15 cellular contexts compared by ENCODE assay signal in genomic region chr16:17105239-17105721, GRCh38.
DNase-seq lines count a peak whose midpoint lies in the region; ATAC-seq and TF ChIP-seq lines count a peak whose summit lies in the region.
"Had no signal": no experiment of that assay in that cellular context is flagged by ENCODE, and none has a peak within 500 bp of the region (broad histone marks: within the 10 kb centered on the region; RNA-seq: fewer than 3 reads in every experiment).

No MANE protein-coding gene starts in this region.

- no peak for DNase-seq in activated naive CD8-positive, alpha-beta T cell treated with anti-CD3 and anti-CD28 coated beads, Interleukin-2, amount 10 ng/mL, durations not matched to agents 7 days and 5 days
- DNase-seq in nephron progenitor cell (no peak), upper lobe of left lung (no peak), left colon (no peak)
- DNase-seq: esophagus squamous epithelium; heart left ventricle; NCI-H446 treated with DMSO at 0.1 percent for 48 hours; stimulated activated CD4-positive, alpha-beta T cell treated with anti-CD3 and anti-CD28 coated beads, Interleukin-12 subunit alpha, Interleukin-12 subunit beta, amount 100 ng/mL, for 4 hours had no signal

- peak overlapping the region; percentile 17 to 41 (median 28); a peak in 19 of 22 replicates for H3K4me2 ChIP-seq in BLaER1 treated with 17β-estradiol and CSF1 and Interleukin-3, amounts not matched to agents 10 nM and 100 nM

- no peaks in the 10 kb centered on the region for H3K27me3 Mint-ChIP-seq in activated naive CD8-positive, alpha-beta T cell treated with anti-CD3 and anti-CD28 coated beads, Interleukin-2, amount 10 ng/mL, durations not matched to agents 7 days and 5 days
- H3K27me3 Mint-ChIP-seq in nephron progenitor cell (ENCODE audit: low read depth, poor library complexity): peaks cover 7% of the 10 kb centered on the region

- H3K9ac ChIP-seq in BLaER1 treated with 17β-estradiol and CSF1 and Interleukin-3, amounts not matched to agents 10 nM and 100 nM: peak overlapping the region in 1 of 11 experiments; percentile 7; a peak in 1 of 22 replicates
- H3K9ac ChIP-seq in HUES64 (ENCODE audit: low read depth, low read length): no peak overlapping the region

- ATAC-seq in activated naive CD8-positive, alpha-beta T cell treated with anti-CD3 and anti-CD28 coated beads, Interleukin-2, amount 10 ng/mL, durations not matched to agents 7 days and 5 days (ENCODE audit: low read depth): peak; percentile 85
- ATAC-seq in upper lobe of left lung (ENCODE audit: low FRiP score in 2 of 2): no peak
- no peak for ATAC-seq in HG02678 (IDR thresholded peaks at IDR 0.05; ENCODE audit: unreplicated experiment)
- no peak for ATAC-seq in HG02840 (IDR thresholded peaks at IDR 0.05; ENCODE audit: low FRiP score, unreplicated experiment)
- no peak for ATAC-seq in left colon
- ATAC-seq: heart left ventricle had no signal

- H3K36me3 Mint-ChIP-seq in activated naive CD8-positive, alpha-beta T cell treated with anti-CD3 and anti-CD28 coated beads, Interleukin-2, amount 10 ng/mL, durations not matched to agents 7 days and 5 days: peaks cover 32% of the 10 kb centered on the region
- peaks cover 3% of the 10 kb centered on the region for H3K36me3 Mint-ChIP-seq in nephron progenitor cell (ENCODE audit: low read depth)

- peaks cover 0 to 20% (median 16%) of the 10 kb centered on the region in 10 experiments; a peak in 16 of 20 replicates for H3K4me1 ChIP-seq in BLaER1 treated with 17β-estradiol and CSF1 and Interleukin-3, amounts not matched to agents 10 nM and 100 nM
- H3K4me1 ChIP-seq in HUES64 (ENCODE audit: insufficient read depth, low read length) (peaks cover 18% of the 10 kb centered on the region), upper lobe of left lung (no peaks in the 10 kb centered on the region)
- H3K4me1 ChIP-seq: breast epithelium, esophagus squamous epithelium, heart left ventricle had no signal

- WGBS in HUES64: 74% methylated on average over 10 of the region's 10 CpGs
- WGBS in upper lobe of left lung, 2 donors: 65 to 74% methylated on average over 10 of the region's 10 CpGs

- no peak overlapping the region for H3K4me3 ChIP-seq in BLaER1 treated with 17β-estradiol and CSF1 and Interleukin-3, amounts not matched to agents 10 nM and 100 nM
- H3K4me3 ChIP-seq in HUES64 (ENCODE audit: low read length) (no peak overlapping the region), upper lobe of left lung (no peak overlapping the region)
- H3K4me3 ChIP-seq: breast epithelium, esophagus squamous epithelium, heart left ventricle, SJSA1 had no signal

- peaks cover 22% of the 10 kb centered on the region for H3K4me1 Mint-ChIP-seq in activated naive CD8-positive, alpha-beta T cell treated with anti-CD3 and anti-CD28 coated beads, Interleukin-2, amount 10 ng/mL, durations not matched to agents 7 days and 5 days
- peaks cover 27% of the 10 kb centered on the region for H3K4me1 Mint-ChIP-seq in nephron progenitor cell

- no peak overlapping the region for H3K27ac ChIP-seq in BLaER1 treated with 17β-estradiol and CSF1 and Interleukin-3, amounts not matched to agents 10 nM and 100 nM
- H3K27ac ChIP-seq in HUES64 (ENCODE audit: low read depth, low read length) (peak overlapping the region; percentile 14), upper lobe of left lung (no peak overlapping the region)
- H3K27ac ChIP-seq: breast epithelium, esophagus squamous epithelium, heart left ventricle, SJSA1 had no signal

- intact Hi-C loops in left colon (cut with DNase I, micrococcal nuclease): no loop called here

- no peak for TF ChIP-seq EP300 in upper lobe of left lung (IDR thresholded peaks at IDR 0.05)

- TF ChIP-seq CTCF in nephron progenitor cell (IDR thresholded peaks at IDR 0.05) (no peak), upper lobe of left lung (IDR thresholded peaks at IDR 0.05) (no peak)

- H3K36me3 ChIP-seq in BLaER1 treated with 17β-estradiol and CSF1 and Interleukin-3, amounts not matched to agents 10 nM and 100 nM: peaks cover 0 to 61% (median 41%) of the 10 kb centered on the region in 11 experiments; a peak in 18 of 22 replicates
- H3K36me3 ChIP-seq in HUES64 (ENCODE audit: insufficient read depth, low read length) (no peaks in the 10 kb centered on the region), upper lobe of left lung (no peaks in the 10 kb centered on the region)
- H3K36me3 ChIP-seq: breast epithelium, heart left ventricle, SJSA1 had no signal

- POLR2A ChIA-PET in activated naive CD8-positive, alpha-beta T cell treated with anti-CD3 and anti-CD28 coated beads, Interleukin-2, amount 10 ng/mL, durations not matched to agents 7 days and 5 days (lab: Charles Lee): interaction anchor here (0.7 kb wide), 1 partner anchor 12 kb away, joined by 3 read pairs; no protein-coding TSS in a partner anchor

- peaks cover 0 to 5% (median 0%) of the 10 kb centered on the region in 11 experiments; a peak in 3 of 22 replicates for H4K20me1 ChIP-seq in BLaER1 treated with 17β-estradiol and CSF1 and Interleukin-3, amounts not matched to agents 10 nM and 100 nM

- H3K4me3 Mint-ChIP-seq in activated naive CD8-positive, alpha-beta T cell treated with anti-CD3 and anti-CD28 coated beads, Interleukin-2, amount 10 ng/mL, durations not matched to agents 7 days and 5 days: peak overlapping the region; percentile 41
- no peak overlapping the region for H3K4me3 Mint-ChIP-seq in nephron progenitor cell

- TF ChIP-seq POLR2A in upper lobe of left lung (IDR thresholded peaks at IDR 0.05): no peak

- peaks cover 0 to 3% (median 0%) of the 10 kb centered on the region in 11 experiments; a peak in 1 of 22 replicates for H3K9me3 ChIP-seq in BLaER1 treated with 17β-estradiol and CSF1 and Interleukin-3, amounts not matched to agents 10 nM and 100 nM (replicated peaks in 1 of 11)
- H3K9me3 ChIP-seq in HUES64 (ENCODE audit: insufficient read depth, low read depth, low read length) (no peaks in the 10 kb centered on the region), upper lobe of left lung (no peaks in the 10 kb centered on the region)
- H3K9me3 ChIP-seq: breast epithelium, esophagus squamous epithelium, heart left ventricle, SJSA1 had no signal

- H3K9me3 Mint-ChIP-seq in activated naive CD8-positive, alpha-beta T cell treated with anti-CD3 and anti-CD28 coated beads, Interleukin-2, amount 10 ng/mL, durations not matched to agents 7 days and 5 days: no peaks in the 10 kb centered on the region
- H3K9me3 Mint-ChIP-seq in nephron progenitor cell: no peaks in the 10 kb centered on the region
- H3K9me3 Mint-ChIP-seq: activated T-helper 2 cell treated with anti-CD3 and anti-CD28 coated beads, Interferon-gamma antibody, Interleukin-2, Interleukin-4, amounts not matched to agents 10 μg/mL and 5 μg/mL and 100 μg/mL, durations not matched to agents 14 hours and 24 hours and 36 hours had no signal

- peak overlapping the region; percentile 71 for H3K27ac Mint-ChIP-seq in activated naive CD8-positive, alpha-beta T cell treated with anti-CD3 and anti-CD28 coated beads, Interleukin-2, amount 10 ng/mL, durations not matched to agents 7 days and 5 days
- peak overlapping the region; percentile 16 for H3K27ac Mint-ChIP-seq in nephron progenitor cell
- H3K27ac Mint-ChIP-seq: activated T-helper 2 cell treated with anti-CD3 and anti-CD28 coated beads, Interferon-gamma antibody, Interleukin-2, Interleukin-4, amounts not matched to agents 10 μg/mL and 5 μg/mL and 100 μg/mL, durations not matched to agents 14 hours and 24 hours and 36 hours had no signal

- no peaks in the 10 kb centered on the region for H3K27me3 ChIP-seq in BLaER1 treated with 17β-estradiol and CSF1 and Interleukin-3, amounts not matched to agents 10 nM and 100 nM
- H3K27me3 ChIP-seq in HUES64 (ENCODE audit: insufficient read depth, low read length): no peaks in the 10 kb centered on the region
- no peaks in the 10 kb centered on the region for H3K27me3 ChIP-seq in upper lobe of left lung
- H3K27me3 ChIP-seq: breast epithelium, esophagus squamous epithelium, SJSA1 had no signal
